ENCODE assay signal across 22 cellular contexts in genomic region chr11:124951341-124951740, GRCh38. TPM values are rescaled to one million over a fixed set of nuclear protein-coding genes. Genes with fewer than 3 reads are reported as not detected.
"Had no signal": no experiment of that assay in that cellular context is flagged by ENCODE, and none has a peak within 500 bp of the region (broad histone marks: within the 10 kb centered on the region; RNA-seq: fewer than 3 reads in every experiment).

No MANE protein-coding gene starts in this region.

- H3K4me2 ChIP-seq: SK-N-SH had no signal

- DNase-seq: Kasumi-1, KG1, NCI-H1092, NCI-H1105 treated with DMSO at 0.1 percent for 48 hours, NCI-H1417 treated with DMSO at 0.1 percent for 48 hours, NCI-H146, NCI-H1694 treated with DMSO at 0.1 percent for 48 hours, NCI-H1930, NCI-H2081, NCI-H2107, NCI-H2227 treated with DMSO at 0.1 percent for 48 hours, NCI-H524, NCI-H69, NCI-H774, RPMI8226, SHP77, SK-N-SH, SW 1271 had no signal

RNA-seq across cellular contexts. Expression of gene HEPACAM, which starts 15.5 kb away (rescaled TPM):
- total RNA-seq: HT-29, MCF 10A, NCI-H460, SK-MEL-5 had no signal

RNA-seq across cellular contexts. Expression of gene HEPN1, which starts 32.3 kb away (rescaled TPM):
- total RNA-seq: HT-29, MCF 10A, NCI-H460, SK-MEL-5 had no signal

RNA-seq across cellular contexts. Expression of gene ROBO4, which starts 53.7 kb away (rescaled TPM):
- total RNA-seq: HT-29, NCI-H460, SK-MEL-5 had no signal
